Comparison of ENCODE assay signal across 8 cellular contexts in genomic region chr11:14907411-14908213, GRCh38. TPM values are rescaled to one million over a fixed set of nuclear protein-coding genes. Genes with fewer than 3 reads are reported as not detected.
DNase-seq lines count a peak whose midpoint lies in the region; ATAC-seq, FAIRE-seq and TF ChIP-seq lines count a peak whose summit lies in the region.

No MANE protein-coding gene starts in this region.

- no peaks in the 10 kb centered on the region for H3K9me3 Mint-ChIP-seq in activated CD8-positive, alpha-beta T cell treated with anti-CD3 and anti-CD28 coated beads, Interleukin-2, amount 10 ng/mL, durations not matched to agents 7 days and 5 days (ENCODE audit: insufficient read depth)
- H3K9me3 Mint-ChIP-seq in naive thymus-derived CD8-positive, alpha-beta T cell, result no peaks in the 10 kb centered on the region

- peak; percentile 57 to 60 for TF ChIP-seq RAD21 in H1 (IDR thresholded peaks at IDR 0.05 in 1 of 2, conservative IDR thresholded peaks at IDR 0.05 in 1 of 2; ENCODE audit: low read depth in 2 of 2, low read length in 2 of 2)

- H3K36me3 ChIP-seq in BLaER1 treated with 17β-estradiol and CSF1 and Interleukin-3, amounts not matched to agents 10 nM and 100 nM, result no peaks in the 10 kb centered on the region
- no peaks in the 10 kb centered on the region for H3K36me3 ChIP-seq in H1 (ENCODE audit: control insufficient read depth in 2 of 4, insufficient read depth in 4 of 4, low read length in 3 of 4)

- peaks cover 7% of the 10 kb centered on the region for H3K36me3 Mint-ChIP-seq in activated CD8-positive, alpha-beta T cell treated with anti-CD3 and anti-CD28 coated beads, Interleukin-2, amount 10 ng/mL, durations not matched to agents 7 days and 5 days (ENCODE audit: low read depth)
- no peaks in the 10 kb centered on the region for H3K36me3 Mint-ChIP-seq in naive thymus-derived CD8-positive, alpha-beta T cell

- peak overlapping the region; percentile 43; the same call in 1 of the 2 replicates for H2AFZ ChIP-seq in H1 (ENCODE audit: low read length)

- no peak overlapping the region for H3K56ac ChIP-seq in H1 (replicated peaks; ENCODE audit: insufficient read length, low read depth, low read length)

- H3K79me1 ChIP-seq in H1 (ENCODE audit: low read depth, low read length), result no peaks in the 10 kb centered on the region

- no peak overlapping the region for H3K4ac ChIP-seq in H1 (replicated peaks; ENCODE audit: insufficient read length, low read depth, low read length)

- no peaks in the 10 kb centered on the region for H3K23me2 ChIP-seq in H1 (ENCODE audit: low read depth, low read length)

- no peaks in the 10 kb centered on the region for H3K27me3 ChIP-seq in BLaER1 treated with 17β-estradiol and CSF1 and Interleukin-3, amounts not matched to agents 10 nM and 100 nM
- peaks cover 0 to 7% (median 0%) of the 10 kb centered on the region in 4 experiments; a peak in 3 of 7 replicates for H3K27me3 ChIP-seq in H1 (replicated peaks in 1 of 4; ENCODE audit: control insufficient read depth in 3 of 4, extremely low read depth in 1 of 4, insufficient read depth in 3 of 4, low read length in 3 of 4)

- H3K18ac ChIP-seq in H1 (ENCODE audit: extremely low read depth, low read length), result no peak overlapping the region

- no peak for TF ChIP-seq EP300 in H1 (IDR thresholded peaks at IDR 0.05; ENCODE audit: borderline replicate concordance in 1 of 2, low read depth in 2 of 2, low read length in 2 of 2)

- no peaks in the 10 kb centered on the region for H3K27me3 Mint-ChIP-seq in activated CD8-positive, alpha-beta T cell treated with anti-CD3 and anti-CD28 coated beads, Interleukin-2, amount 10 ng/mL, durations not matched to agents 7 days and 5 days (ENCODE audit: low read depth)
- no peaks in the 10 kb centered on the region for H3K27me3 Mint-ChIP-seq in naive thymus-derived CD8-positive, alpha-beta T cell

- no peak overlapping the region for H2BK5ac ChIP-seq in H1 (ENCODE audit: low read depth, low read length)

- H4K20me1 ChIP-seq in BLaER1 treated with 17β-estradiol and CSF1 and Interleukin-3, amounts not matched to agents 10 nM and 100 nM, result no peaks in the 10 kb centered on the region
- no peaks in the 10 kb centered on the region for H4K20me1 ChIP-seq in H1 (replicated peaks in 1 of 2; ENCODE audit: control insufficient read depth in 1 of 2, insufficient read depth in 2 of 2, low read length in 2 of 2)

- TF ChIP-seq POLR2A in H1 (IDR thresholded peaks at IDR 0.05; ENCODE audit: control extremely low read depth in 1 of 2, low read depth in 2 of 2, low read length in 2 of 2), result no peak

- no peak overlapping the region for H3K14ac ChIP-seq in H1 (ENCODE audit: insufficient read length)

- no peak overlapping the region for H2BK15ac ChIP-seq in H1 (ENCODE audit: low read length)

- no peak overlapping the region for H4K5ac ChIP-seq in H1 (ENCODE audit: insufficient read length, low read depth, low read length)

- H4K91ac ChIP-seq in H1 (replicated peaks; ENCODE audit: insufficient read length, low read length), result peak overlapping the region; percentile 35

- WGBS in H1 (ENCODE audit: extremely low coverage in 1 of 2, insufficient coverage in 1 of 2, insufficient read length in 1 of 2, insufficient replicate concordance in 2 of 2, low coverage in 1 of 2, low lambda C conversion rate in 2 of 2, missing lambda C conversion rate in 1 of 2), 2 experiments, result 56% methylated on average over 13 of the region's 13 CpGs; no CpG with 5 or more reads in 1 of the 2 experiments

- H3K4me1 ChIP-seq in BLaER1 treated with 17β-estradiol and CSF1 and Interleukin-3, amounts not matched to agents 10 nM and 100 nM, result peaks cover 34 to 58% (median 50%) of the 10 kb centered on the region in 10 experiments
- H3K4me1 ChIP-seq in H1 (replicated peaks in 1 of 4; ENCODE audit: control insufficient read depth in 3 of 4, insufficient read depth in 4 of 4, low read length in 3 of 4), result peaks cover 0 to 11% (median under 1%) of the 10 kb centered on the region in 4 experiments; a peak in 4 of 7 replicates

- H3K4me3 ChIP-seq in BLaER1 treated with 17β-estradiol and CSF1 and Interleukin-3, amounts not matched to agents 10 nM and 100 nM, result no peak overlapping the region
- no peak overlapping the region for H3K4me3 ChIP-seq in H1 (ENCODE audit: extremely low read depth in 1 of 4, insufficient read depth in 2 of 4, low read depth in 3 of 4, low read length in 4 of 4)

- no peak overlapping the region for H2AK5ac ChIP-seq in H1 (ENCODE audit: low read depth, low read length)

- no peak overlapping the region for H2BK20ac ChIP-seq in H1 (ENCODE audit: low read length)

- CTCF ChIA-PET in activated CD8-positive, alpha-beta T cell treated with anti-CD3 and anti-CD28 coated beads, Interleukin-2, amount 10 ng/mL, durations not matched to agents 7 days and 5 days (lab: Charles Lee), result interaction anchor here (0.6 to 7.5 kb wide), 137 partner anchors 9 to 1701 kb away, joined by 3 to 196 read pairs (median 5); partner anchors contain the start of genes CALCA, CALCB, COPB1 and CYP2R1
- CTCF ChIA-PET in H1 (lab: Charles Lee; ENCODE audit: partially characterized antibody), result interaction anchor here (0.6 to 5.6 kb wide), 138 partner anchors 8 to 1441 kb away, joined by 3 to 138 read pairs (median 5); partner anchors contain the start of genes CALCB, CYP2R1, INSC and PSMA1

- H3K4me1 Mint-ChIP-seq in activated CD8-positive, alpha-beta T cell treated with anti-CD3 and anti-CD28 coated beads, Interleukin-2, amount 10 ng/mL, durations not matched to agents 7 days and 5 days (ENCODE audit: low read depth), result peaks cover 54% of the 10 kb centered on the region
- H3K4me1 Mint-ChIP-seq in naive thymus-derived CD8-positive, alpha-beta T cell, result peaks cover 24 to 44% (median 43%) of the 10 kb centered on the region in 4 donors

- H3K4me3 Mint-ChIP-seq in activated CD8-positive, alpha-beta T cell treated with anti-CD3 and anti-CD28 coated beads, Interleukin-2, amount 10 ng/mL, durations not matched to agents 7 days and 5 days, result no peak overlapping the region
- H3K4me3 Mint-ChIP-seq in naive thymus-derived CD8-positive, alpha-beta T cell, result peak overlapping the region in 2 of 10 donors; percentile 15 to 25

- H3K27ac Mint-ChIP-seq in activated CD8-positive, alpha-beta T cell treated with anti-CD3 and anti-CD28 coated beads, Interleukin-2, amount 10 ng/mL, durations not matched to agents 7 days and 5 days, result no peak overlapping the region
- peak overlapping the region; percentile 35 to 96 (median 74) for H3K27ac Mint-ChIP-seq in naive thymus-derived CD8-positive, alpha-beta T cell

- no peak overlapping the region for H3K23ac ChIP-seq in H1 (ENCODE audit: insufficient read length)

- peak; percentile 41 for ATAC-seq in GM19043 (IDR thresholded peaks at IDR 0.05; ENCODE audit: low read depth, unreplicated experiment)
- peak; percentile 38 for ATAC-seq in HG03196 (IDR thresholded peaks at IDR 0.05; ENCODE audit: unreplicated experiment)
- ATAC-seq in activated CD8-positive, alpha-beta T cell treated with anti-CD3 and anti-CD28 coated beads, Interleukin-2, amount 10 ng/mL, durations not matched to agents 7 days and 5 days, result peak; percentile 68
- peak; percentile 52 to 60 for ATAC-seq in naive thymus-derived CD8-positive, alpha-beta T cell

- TF ChIP-seq CTCF in H1 (IDR thresholded peaks at IDR 0.05; ENCODE audit: control extremely low read depth in 1 of 3, insufficient read depth in 1 of 3, low read depth in 1 of 3, low read length in 3 of 3), result peak; percentile 78 to 86 (median 80)

- POLR2A ChIA-PET in activated CD8-positive, alpha-beta T cell treated with anti-CD3 and anti-CD28 coated beads, Interleukin-2, amount 10 ng/mL, durations not matched to agents 7 days and 5 days (lab: Charles Lee), result interaction anchor here (0.6 to 1.7 kb wide), 4 partner anchors 167 to 407 kb away, joined by 3 to 8 read pairs (median 4); partner anchors contain the start of gene COPB1
- POLR2A ChIA-PET in H1 (lab: Charles Lee; ENCODE audit: partially characterized antibody), result interaction anchor here (0.6 to 3.1 kb wide), 3 partner anchors 13 to 1828 kb away, joined by 3 to 10 read pairs (median 5); partner anchors contain the start of gene PDE3B
- POLR2A ChIA-PET in naive thymus-derived CD8-positive, alpha-beta T cell (lab: Charles Lee), result interaction anchor here (0.5 to 5.2 kb wide), 7 partner anchors 15 to 406 kb away, joined by 3 to 31 read pairs (median 4); partner anchors contain the start of genes CYP2R1 and PDE3B

- peak; percentile 18 for DNase-seq in NCI-H524 treated with DMSO at 0.1 percent for 48 hours (lab: John Stamatoyannopoulos, UW)
- DNase-seq in activated CD8-positive, alpha-beta T cell treated with anti-CD3 and anti-CD28 coated beads, Interleukin-2, amount 10 ng/mL, durations not matched to agents 7 days and 5 days, result peak; percentile 89
- DNase-seq in H1 (ENCODE audit: low read depth in 1 of 2, low spot score in 2 of 2), result peak in 1 of 2 experiments; percentile 94
- peak; percentile 64 to 88 (median 80) for DNase-seq in naive thymus-derived CD8-positive, alpha-beta T cell
- DNase-seq in stimulated activated naive CD4-positive, alpha-beta T cell (lab: John Stamatoyannopoulos, UW), result peak; percentile 55 to 83 (median 74)

- peak overlapping the region; percentile 75; the same call in 1 of the 2 replicates for H4K8ac ChIP-seq in H1 (ENCODE audit: extremely low read depth, insufficient read depth, low read length)

- H3K79me2 ChIP-seq in H1 (ENCODE audit: control insufficient read depth in 1 of 2, insufficient read depth in 2 of 2, low read length in 2 of 2), result no peaks in the 10 kb centered on the region

- H3K4me2 ChIP-seq in BLaER1 treated with 17β-estradiol and CSF1 and Interleukin-3, amounts not matched to agents 10 nM and 100 nM, result peak overlapping the region; percentile 52 to 98 (median 91)
- H3K4me2 ChIP-seq in H1 (ENCODE audit: insufficient read depth in 1 of 2, low read depth in 2 of 2, low read length in 2 of 2), result peak overlapping the region in 1 of 2 experiments; percentile 8; a peak in 1 of 4 replicates

- FAIRE-seq in H1 (lab: Jason Lieb, UNC), result no peak

- H2BK12ac ChIP-seq in H1 (ENCODE audit: low read depth, low read length), result no peak overlapping the region

- peak overlapping the region in 4 of 11 experiments; percentile 6 to 51 (median 14); a peak in 2 of 22 replicates for H3K9ac ChIP-seq in BLaER1 treated with 17β-estradiol and CSF1 and Interleukin-3, amounts not matched to agents 10 nM and 100 nM
- no peak overlapping the region for H3K9ac ChIP-seq in H1 (replicated peaks in 1 of 4; ENCODE audit: extremely low read depth in 1 of 4, low read depth in 3 of 4, low read length in 3 of 4)

- no peak overlapping the region for H2BK120ac ChIP-seq in H1 (replicated peaks; ENCODE audit: low read depth, low read length)

- H3K9me3 ChIP-seq in BLaER1 treated with 17β-estradiol and CSF1 and Interleukin-3, amounts not matched to agents 10 nM and 100 nM (replicated peaks in 1 of 11), result no peaks in the 10 kb centered on the region
- H3K9me3 ChIP-seq in H1 (ENCODE audit: insufficient read depth in 2 of 2, low read depth in 1 of 2, low read length in 1 of 2), result no peaks in the 10 kb centered on the region

- peak overlapping the region in 8 of 11 experiments; percentile 16 to 60 (median 40); a peak in 13 of 22 replicates for H3K27ac ChIP-seq in BLaER1 treated with 17β-estradiol and CSF1 and Interleukin-3, amounts not matched to agents 10 nM and 100 nM
- H3K27ac ChIP-seq in H1 (ENCODE audit: low read depth, low read length), result no peak overlapping the region

RNA-seq across cellular contexts. Expression of gene CYP2R1, which starts 15.6 kb away (rescaled TPM):
- total RNA-seq in activated CD8-positive, alpha-beta T cell treated with anti-CD3 and anti-CD28 coated beads, Interleukin-2, amount 10 ng/mL, durations not matched to agents 7 days and 5 days, result 10 to 100 TPM; 14.4 to 18.8 TPM
- 12.9 and 13.8 TPM in 2 replicates for total RNA-seq in H1 (2021; fragmentation: NEBNext Ultra II Directional; extraction: Animal tissue kit (Norgen Biotek cat#: 25700))
- 6.0 and 8.3 TPM in 2 replicates for polyA plus RNA-seq in H1 (2011; rRNA removed)
- 12.8 TPM for polyA plus RNA-seq in H1 (2011; cell fraction: cytosol; rRNA removed)
- 11.9 TPM for polyA plus RNA-seq in H1 (2011; cell fraction: nucleus; rRNA removed)
- 14.8 to 27.9 TPM (median 18.0 TPM) in 4 replicates for polyA plus RNA-seq in H1 (2012, experiment 1 of 2)
- 1.7 TPM for polyA plus RNA-seq in H1 (2012, experiment 2 of 2)
- 18.0 TPM for polyA plus RNA-seq in H1 (2013, experiment 1 of 2)
- 15.8 TPM for polyA plus RNA-seq in H1 (2013, experiment 2 of 2)
- 12.3 and 19.3 TPM in 2 replicates for polyA minus RNA-seq in H1 (2011; rRNA and poly(A)+ RNA removed)
- polyA minus RNA-seq in H1 (2011; cell fraction: cytosol; rRNA and poly(A)+ RNA removed), result 9.8 TPM
- polyA minus RNA-seq in H1 (2011; cell fraction: nucleus; rRNA and poly(A)+ RNA removed), result 15.2 TPM
- total RNA-seq in naive thymus-derived CD8-positive, alpha-beta T cell, result 10 to 100 TPM; 12.5 to 14.7 TPM
- 10 to 100 TPM; 11.9 to 19.4 (median 16.3) TPM for polyA plus RNA-seq in naive thymus-derived CD8-positive, alpha-beta T cell
